In the genomic region with DNA sequence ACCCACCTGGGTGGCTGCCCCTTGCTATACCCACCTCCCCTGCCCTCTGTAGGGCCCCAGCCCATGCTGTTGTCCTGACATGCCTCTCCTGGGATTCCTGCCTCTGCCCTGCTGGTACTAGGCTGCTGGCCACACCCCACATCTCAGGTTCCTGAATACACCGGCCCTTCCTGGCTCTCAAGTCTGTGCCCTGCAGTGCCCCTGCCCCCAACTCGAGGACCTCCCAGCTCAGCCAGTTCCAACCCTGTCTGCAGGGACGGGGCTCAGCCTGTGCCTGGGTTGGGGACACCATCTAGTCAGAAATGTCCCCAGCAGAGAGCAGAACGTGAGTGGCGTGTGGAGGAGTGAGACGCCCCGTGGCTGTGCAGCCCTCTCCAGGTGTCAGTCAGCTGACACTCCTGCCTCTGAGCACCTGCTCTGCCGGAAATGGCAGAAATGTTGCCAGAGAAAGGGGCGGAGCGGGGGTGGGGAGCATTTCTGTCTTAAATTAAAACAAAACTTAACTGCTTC, we compare ENCODE assay signal across 9 cellular contexts. TPM values are rescaled to one million over a fixed set of nuclear protein-coding genes. Genes with fewer than 3 reads are reported as not detected.
DNase-seq lines count a peak whose midpoint lies in the region; ATAC-seq and TF ChIP-seq lines count a peak whose summit lies in the region.
"Had no signal": no experiment of that assay in that cellular context is flagged by ENCODE, and none has a peak within 500 bp of the region (broad histone marks: within the 10 kb centered on the region; RNA-seq: fewer than 3 reads in every experiment).

No MANE protein-coding gene starts in this region.

- H3K36me3 Mint-ChIP-seq in activated CD4-positive, alpha-beta memory T cell treated with anti-CD3 and anti-CD28 coated beads for 36 hours: peaks cover 28% of the 10 kb centered on the region
- peaks cover 24 to 63% (median 53%) of the 10 kb centered on the region in 3 experiments for H3K36me3 Mint-ChIP-seq in H9 (ENCODE audit: insufficient read depth in 1 of 3, low read depth in 3 of 3)

- H3K4ac ChIP-seq in H9 (ENCODE audit: low read depth, low read length): no peak overlapping the region

- H3K9me3 Mint-ChIP-seq in activated CD4-positive, alpha-beta memory T cell treated with anti-CD3 and anti-CD28 coated beads for 36 hours: no peaks in the 10 kb centered on the region
- H3K9me3 Mint-ChIP-seq in H9: no peaks in the 10 kb centered on the region; a peak in 2 of 5 replicates

- H3K4me2 ChIP-seq in H9 (ENCODE audit: insufficient read depth, insufficient read length, low read length): no peak overlapping the region
- H3K4me2 ChIP-seq in PC-9: no peak overlapping the region

- no peak overlapping the region for H4K5ac ChIP-seq in H9 (ENCODE audit: insufficient read length, low read depth, low read length)

- no peak overlapping the region for H3K4me3 Mint-ChIP-seq in activated CD4-positive, alpha-beta memory T cell treated with anti-CD3 and anti-CD28 coated beads for 36 hours
- H3K4me3 Mint-ChIP-seq in H9: no peak overlapping the region

- peaks cover 0 to 4% of the 10 kb centered on the region in 2 donors for H3K9me3 ChIP-seq in lung (ENCODE audit: control insufficient read depth in 2 of 2, insufficient read depth in 1 of 2, low read length in 1 of 2)
- H3K9me3 ChIP-seq in H9 (ENCODE audit: control insufficient read depth, low read depth, low read length): no peaks in the 10 kb centered on the region
- H3K9me3 ChIP-seq in PC-9 (ENCODE audit: insufficient read depth, low read depth): no peaks in the 10 kb centered on the region

- H3K79me1 ChIP-seq in H9 (ENCODE audit: insufficient read depth, low read depth, low read length, poor library complexity, severe bottlenecking): no peaks in the 10 kb centered on the region

- intact Hi-C loops in activated CD4-positive, alpha-beta memory T cell treated with anti-CD3 and anti-CD28 coated beads for 36 hours (cut with micrococcal nuclease): no loop called here
- intact Hi-C loops in PC-9 (cut with micrococcal nuclease; ENCODE audit: unreplicated experiment): no loop called here

- H2BK15ac ChIP-seq in H9 (ENCODE audit: low read depth, low read length): no peak overlapping the region

- H4K20me1 ChIP-seq in H9 (ENCODE audit: control insufficient read depth, insufficient read depth, insufficient read length) (no peaks in the 10 kb centered on the region), PC-9 (ENCODE audit: insufficient read depth) (no peaks in the 10 kb centered on the region)

- peaks cover 0 to 3% of the 10 kb centered on the region in 2 donors for H3K4me1 ChIP-seq in lung (ENCODE audit: control insufficient read depth in 2 of 2, insufficient read depth in 2 of 2, low read length in 2 of 2)
- H3K4me1 ChIP-seq in H9 (ENCODE audit: insufficient read depth, low read length): no peaks in the 10 kb centered on the region; the same call in 1 of the 2 replicates
- no peaks in the 10 kb centered on the region for H3K4me1 ChIP-seq in PC-9 (replicated peaks; ENCODE audit: insufficient read depth)

- H3K14ac ChIP-seq in H9 (ENCODE audit: insufficient read depth, low read length): no peak overlapping the region

- peak overlapping the region in 1 of 2 donors; percentile 62 for H3K27ac ChIP-seq in lung (ENCODE audit: low read depth in 1 of 2, low read length in 1 of 2)
- no peak overlapping the region for H3K27ac ChIP-seq in H9 (ENCODE audit: insufficient read length, low read depth, low read length)
- H3K27ac ChIP-seq in PC-9: no peak overlapping the region

- H3K56ac ChIP-seq in H9 (ENCODE audit: insufficient read length, low read depth, low read length): no peak overlapping the region

- H3K4me3 ChIP-seq in lung: no peak overlapping the region
- H3K4me3 ChIP-seq in PC-9: no peak overlapping the region

- POLR2A ChIA-PET in activated CD4-positive, alpha-beta memory T cell treated with anti-CD3 and anti-CD28 coated beads for 36 hours (lab: Charles Lee): no interaction called here
- POLR2A ChIA-PET in PC-9 (lab: Charles Lee; ENCODE audit: unreplicated experiment): no interaction called here

- 65 to 83% methylated on average over 10 of the region's 10 CpGs for WGBS in lung, 2 donors
- no CpG with 5 or more reads among the region's 10 CpGs for WGBS in H9 (ENCODE audit: extremely low coverage, insufficient read length, low lambda C conversion rate)

- H2AFZ ChIP-seq in H9 (ENCODE audit: low read length) (no peak overlapping the region), PC-9 (no peak overlapping the region)

- H2BK20ac ChIP-seq in H9 (ENCODE audit: low read depth, low read length, poor library complexity, severe bottlenecking): no peak overlapping the region

- no peak for TF ChIP-seq CTCF in lung (IDR thresholded peaks at IDR 0.05; ENCODE audit: control extremely low read depth, extremely low read depth)
- TF ChIP-seq CTCF in H9 (conservative IDR thresholded peaks at IDR 0.05): no peak
- no peak for TF ChIP-seq CTCF in PC-9 (conservative IDR thresholded peaks at IDR 0.05)

- no peak overlapping the region for H4K8ac ChIP-seq in H9 (replicated peaks; ENCODE audit: insufficient read length, low read depth, low read length)

- H3T11ph ChIP-seq in H9 (ENCODE audit: low read length): no peak overlapping the region

- peak overlapping the region; percentile 73 for H3K27ac Mint-ChIP-seq in activated CD4-positive, alpha-beta memory T cell treated with anti-CD3 and anti-CD28 coated beads for 36 hours
- H3K27ac Mint-ChIP-seq in H9: no peak overlapping the region; a peak in 1 of 7 replicates

- H2AK5ac ChIP-seq in H9 (ENCODE audit: insufficient read length, low read length): no peak overlapping the region

- peaks cover 6% of the 10 kb centered on the region; the same call in 1 of the 2 replicates for H3F3A ChIP-seq in PC-9 (ENCODE audit: insufficient read depth, low read depth)

- H4K91ac ChIP-seq in H9 (ENCODE audit: insufficient read length, low read depth, low read length): no peak overlapping the region

- H2BK5ac ChIP-seq in H9 (ENCODE audit: insufficient read length, low read length): no peak overlapping the region

- CTCF ChIA-PET in activated CD4-positive, alpha-beta memory T cell treated with anti-CD3 and anti-CD28 coated beads for 36 hours (lab: Charles Lee): no interaction called here
- CTCF ChIA-PET in PC-9 (lab: Charles Lee): no interaction called here

- DNase-seq in DMS53 (lab: John Stamatoyannopoulos, UW) (peak; percentile 91), NCI-H1417 treated with DMSO at 0.1 percent for 48 hours (lab: John Stamatoyannopoulos, UW) (peak; percentile 38), lung (ENCODE audit: low spot score) (peak; percentile 68), H9 (no peak), NOMO-1 (lab: John Stamatoyannopoulos, UW; ENCODE audit: unreplicated experiment in 2 of 2) (no peak), PC-9 (no peak)
- peak; percentile 55 for DNase-seq in activated CD4-positive, alpha-beta memory T cell treated with anti-CD3 and anti-CD28 coated beads for 36 hours

- H3K36me3 ChIP-seq in lung (ENCODE audit: control insufficient read depth in 2 of 2, insufficient read depth in 2 of 2, low read length in 2 of 2) (peaks cover 9 to 48% of the 10 kb centered on the region in 2 donors), PC-9 (ENCODE audit: low read depth) (no peaks in the 10 kb centered on the region)

- H3K9ac ChIP-seq in H9 (ENCODE audit: extremely low read depth, insufficient read length, low read length): no peak overlapping the region

- H3K79me2 ChIP-seq in H9 (ENCODE audit: insufficient read depth, low read length): no peaks in the 10 kb centered on the region
- no peaks in the 10 kb centered on the region for H3K79me2 ChIP-seq in PC-9 (ENCODE audit: low read depth)

- peaks cover 12% of the 10 kb centered on the region for H3K4me1 Mint-ChIP-seq in activated CD4-positive, alpha-beta memory T cell treated with anti-CD3 and anti-CD28 coated beads for 36 hours (ENCODE audit: low read depth)
- H3K4me1 Mint-ChIP-seq in H9: peaks cover 6 to 9% of the 10 kb centered on the region in 2 experiments; a peak in 2 of 4 replicates

- BruUV-seq in PC-9 (replicated peaks; lab: Mats Ljungman, UMichigan): no TSS peak

- no peaks in the 10 kb centered on the region for H3K27me3 ChIP-seq in lung (ENCODE audit: control insufficient read depth, insufficient read depth)
- H3K27me3 ChIP-seq in H9 (ENCODE audit: insufficient read depth, low read length): no peaks in the 10 kb centered on the region
- H3K27me3 ChIP-seq in PC-9 (ENCODE audit: insufficient read depth, low read depth): no peaks in the 10 kb centered on the region

- H3K27me3 Mint-ChIP-seq in activated CD4-positive, alpha-beta memory T cell treated with anti-CD3 and anti-CD28 coated beads for 36 hours: no peaks in the 10 kb centered on the region
- no peaks in the 10 kb centered on the region for H3K27me3 Mint-ChIP-seq in H9 (ENCODE audit: low read depth)

- H2BK12ac ChIP-seq in H9 (ENCODE audit: insufficient read length, low read depth, low read length): no peak overlapping the region

- H3K23me2 ChIP-seq in H9 (ENCODE audit: insufficient read length, low read depth, low read length, poor library complexity, severe bottlenecking): no peaks in the 10 kb centered on the region

- H3K9me2 ChIP-seq in PC-9 (ENCODE audit: insufficient read depth): no peaks in the 10 kb centered on the region

- no peak overlapping the region for H3K18ac ChIP-seq in H9 (ENCODE audit: insufficient read length, low read depth, low read length)

- no peak overlapping the region for H3K23ac ChIP-seq in H9 (ENCODE audit: insufficient read length, low read depth, low read length)

- no peak overlapping the region for H2BK120ac ChIP-seq in H9 (ENCODE audit: low read depth, low read length, poor library complexity, severe bottlenecking)

- ATAC-seq in lung (ENCODE audit: insufficient read depth, low FRiP score): peak; percentile 71
- no peak for ATAC-seq in HG02870 (IDR thresholded peaks at IDR 0.05; ENCODE audit: unreplicated experiment)

RNA-seq across cellular contexts. Expression of a gene that starts 28.7 kb away (rescaled TPM):
- 10 to 100 TPM; 36.1 to 37.3 TPM for total RNA-seq in activated CD4-positive, alpha-beta memory T cell treated with anti-CD3 and anti-CD28 coated beads for 36 hours
- total RNA-seq in lung (10 to 100 TPM; 32.0 to 33.6 TPM), H9 (2021) (22.3 and 31.3 TPM in 2 replicates), PC-9 (2021) (34.0 and 42.3 TPM in 2 replicates)
- 10 to 100 TPM; 17.4 to 30.4 TPM for polyA plus RNA-seq in lung

RNA-seq across cellular contexts. Expression of a gene that starts 49.2 kb away (rescaled TPM):
- not detected for total RNA-seq in activated CD4-positive, alpha-beta memory T cell treated with anti-CD3 and anti-CD28 coated beads for 36 hours
- total RNA-seq in lung: 1 to 10 TPM in 1 of 2 donors, under 1 TPM in 1; 0.09 to 1.9 TPM
- 1 to 10 TPM in 1 of 2 donors, under 1 TPM in 1; 0.77 to 2.1 TPM for polyA plus RNA-seq in lung
- total RNA-seq in H9 (2021): 0.18 and 0.28 TPM in 2 replicates
- not detected in 2 replicates for total RNA-seq in PC-9 (2021)
- total RNA-seq: T-helper 2 cell treated with Interferon-gamma antibody and Interleukin-4, amounts not matched to agents 100 ng/mL and 5 ng/mL, for 36 hours had no signal

Comparison
In these comparisons a context has a peak if more than half of its experiments do, and no peak if none do; other contexts are left out.
1. DNase-seq: peak in DMS53 (single experiment), NCI-H1417 treated with DMSO at 0.1 percent for 48 hours (single experiment), activated CD4-positive, alpha-beta memory T cell treated with anti-CD3 and anti-CD28 coated beads for 36 hours (single experiment) and lung (single experiment); none in H9 (single experiment), NOMO-1 (0 of 2) and PC-9 (0 of 2).